31 cellular contexts compared by ENCODE assay signal in the genomic region with DNA sequence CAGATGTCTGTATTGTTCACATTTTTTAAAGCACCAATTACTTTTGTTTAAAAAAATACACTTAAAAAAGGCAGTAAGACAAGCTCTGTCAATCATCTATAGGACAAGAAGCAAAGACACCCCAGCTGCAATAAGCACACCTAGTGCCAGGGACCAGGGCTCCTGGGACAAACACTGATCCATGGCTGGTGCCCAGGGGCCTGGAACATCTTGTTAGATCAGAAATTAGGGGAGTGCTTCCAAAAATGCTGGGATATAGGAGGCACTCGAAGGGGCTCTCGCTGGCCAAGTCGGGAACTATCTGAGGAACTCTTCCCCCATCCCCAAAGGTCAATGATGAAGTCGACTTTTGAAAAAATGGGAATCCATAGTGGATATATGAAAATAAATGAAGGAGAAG. TPM values are rescaled to one million over a fixed set of nuclear protein-coding genes. Genes with fewer than 3 reads are reported as not detected.
DNase-seq lines count a peak whose midpoint lies in the region; ATAC-seq lines count a peak whose summit lies in the region.
"Had no signal": no experiment of that assay in that cellular context is flagged by ENCODE, and none has a peak within 500 bp of the region (broad histone marks: within the 10 kb centered on the region; RNA-seq: fewer than 3 reads in every experiment).

No MANE protein-coding gene starts in this region.

- CTCF ChIA-PET in T-cell (lab: Charles Lee) = no interaction called here

- H3K36me3 Mint-ChIP-seq in activated naive CD8-positive, alpha-beta T cell treated with anti-CD3 and anti-CD28 coated beads, Interleukin-2, amount 10 ng/mL, durations not matched to agents 7 days and 5 days = peaks cover 64% of the 10 kb centered on the region
- H3K36me3 Mint-ChIP-seq in activated naive CD8-positive, alpha-beta T cell treated with anti-CD3 and anti-CD28 coated beads, Interleukin-2, amount 50 U/mL, for 24 hours (ENCODE audit: low read depth) = peaks cover 48% of the 10 kb centered on the region
- H3K36me3 Mint-ChIP-seq in T-cell (peaks cover 43% of the 10 kb centered on the region), naive B cell (peaks cover 23 to 38% of the 10 kb centered on the region in 2 donors)
- H3K36me3 Mint-ChIP-seq in stimulated activated naive B cell treated with anti-CD40 and anti-IgM and Interleukin-4, amounts not matched to agents 10 μg/mL and 1 μg/mL and 100 μg/mL, for 72 hours = peaks cover 44 to 74% of the 10 kb centered on the region in 2 donors

- H3K27me3 Mint-ChIP-seq in activated naive CD8-positive, alpha-beta T cell treated with anti-CD3 and anti-CD28 coated beads, Interleukin-2, amount 10 ng/mL, durations not matched to agents 7 days and 5 days = no peaks in the 10 kb centered on the region
- H3K27me3 Mint-ChIP-seq in activated naive CD8-positive, alpha-beta T cell treated with anti-CD3 and anti-CD28 coated beads, Interleukin-2, amount 50 U/mL, for 24 hours = no peaks in the 10 kb centered on the region
- no peaks in the 10 kb centered on the region for H3K27me3 Mint-ChIP-seq in T-cell
- H3K27me3 Mint-ChIP-seq in naive B cell = no peaks in the 10 kb centered on the region
- H3K27me3 Mint-ChIP-seq in stimulated activated naive B cell treated with anti-CD40 and anti-IgM and Interleukin-4, amounts not matched to agents 10 μg/mL and 1 μg/mL and 100 μg/mL, for 72 hours = no peaks in the 10 kb centered on the region

- H3K9me3 Mint-ChIP-seq in activated naive CD8-positive, alpha-beta T cell treated with anti-CD3 and anti-CD28 coated beads, Interleukin-2, amount 10 ng/mL, durations not matched to agents 7 days and 5 days = peaks cover 5% of the 10 kb centered on the region
- H3K9me3 Mint-ChIP-seq in activated naive CD8-positive, alpha-beta T cell treated with anti-CD3 and anti-CD28 coated beads, Interleukin-2, amount 50 U/mL, for 24 hours = peaks cover 4% of the 10 kb centered on the region
- H3K9me3 Mint-ChIP-seq in T-cell (peaks cover 0 to 7% (median 0%) of the 10 kb centered on the region in 3 donors), naive B cell (peaks cover 0 to 5% (median 0%) of the 10 kb centered on the region in 7 donors)
- H3K9me3 Mint-ChIP-seq in stimulated activated naive B cell treated with anti-CD40 and anti-IgM and Interleukin-4, amounts not matched to agents 10 μg/mL and 1 μg/mL and 100 μg/mL, for 72 hours = peaks cover 2 to 3% of the 10 kb centered on the region in 2 donors

- DNase-seq in activated naive CD8-positive, alpha-beta T cell treated with anti-CD3 and anti-CD28 coated beads, Interleukin-2, amount 10 ng/mL, durations not matched to agents 7 days and 5 days = no peak
- no peak for DNase-seq in activated naive CD8-positive, alpha-beta T cell treated with anti-CD3 and anti-CD28 coated beads, Interleukin-2, amount 50 U/mL, for 24 hours
- DNase-seq in T-cell (peak in 1 of 34 experiments; percentile 17), naive B cell (no peak), NCI-H2107 treated with DMSO at 0.1 percent for 48 hours (lab: John Stamatoyannopoulos, UW; ENCODE audit: unreplicated experiment) (no peak)
- no peak for DNase-seq in stimulated activated naive B cell treated with anti-CD40 and anti-IgM and Interleukin-4, amounts not matched to agents 10 μg/mL and 1 μg/mL and 100 μg/mL, for 72 hours
- DNase-seq: ACHN; activated CD4-positive, CD25-positive, alpha-beta regulatory T cell treated with anti-CD3 and anti-CD28 coated beads, Interleukin-2, amount 50 U/mL, for 72 hours; activated CD8-positive, alpha-beta memory T cell treated with anti-CD3 and anti-CD28 coated beads for 24 hours; activated gamma-delta T cell; activated T-cell treated with anti-CD3 and anti-CD28 coated beads for 4 hours; amniotic stem cell; DMS79; effector CD4-positive, alpha-beta T cell; H7; hippocampal formation; KBM-7; left colon; mesenchymal stem cell; MG63; NCI-H1930; NCI-H526; NK-92 treated with Interleukin-12 subunit alpha and Interleukin-12 subunit beta, amount 100 ng/mL, for 24 hours; nucleus accumbens; stimulated activated CD4-positive, alpha-beta T cell treated with anti-CD3 and anti-CD28 coated beads, Interleukin-4, amount 100 ng/mL, for 1 hour; substantia nigra; T-helper 2 cell; upper lobe of left lung had no signal

- POLR2A ChIA-PET in activated naive CD8-positive, alpha-beta T cell treated with anti-CD3 and anti-CD28 coated beads, Interleukin-2, amount 10 ng/mL, durations not matched to agents 7 days and 5 days (lab: Charles Lee) = no interaction called here
- POLR2A ChIA-PET in T-cell (lab: Charles Lee) = no interaction called here

- no peak overlapping the region for H3K4me3 Mint-ChIP-seq in activated naive CD8-positive, alpha-beta T cell treated with anti-CD3 and anti-CD28 coated beads, Interleukin-2, amount 10 ng/mL, durations not matched to agents 7 days and 5 days
- no peak overlapping the region for H3K4me3 Mint-ChIP-seq in activated naive CD8-positive, alpha-beta T cell treated with anti-CD3 and anti-CD28 coated beads, Interleukin-2, amount 50 U/mL, for 24 hours
- H3K4me3 Mint-ChIP-seq in T-cell (no peak overlapping the region), naive B cell (no peak overlapping the region)
- no peak overlapping the region for H3K4me3 Mint-ChIP-seq in stimulated activated naive B cell treated with anti-CD40 and anti-IgM and Interleukin-4, amounts not matched to agents 10 μg/mL and 1 μg/mL and 100 μg/mL, for 72 hours

- no peak for ATAC-seq in activated naive CD8-positive, alpha-beta T cell treated with anti-CD3 and anti-CD28 coated beads, Interleukin-2, amount 10 ng/mL, durations not matched to agents 7 days and 5 days (ENCODE audit: low read depth)
- no peak for ATAC-seq in activated naive CD8-positive, alpha-beta T cell treated with anti-CD3 and anti-CD28 coated beads, Interleukin-2, amount 50 U/mL, for 24 hours
- ATAC-seq in T-cell (replicated peaks in 1 of 4) (no peak), naive B cell (ENCODE audit: low read depth in 2 of 2) (no peak), HG02840 (IDR thresholded peaks at IDR 0.05; ENCODE audit: low FRiP score, unreplicated experiment) (no peak), HG03439 (IDR thresholded peaks at IDR 0.05; ENCODE audit: unreplicated experiment) (no peak)
- ATAC-seq in stimulated activated naive B cell treated with anti-CD40 and anti-IgM and Interleukin-4, amounts not matched to agents 10 μg/mL and 1 μg/mL and 100 μg/mL, for 72 hours (replicated peaks) = no peak
- ATAC-seq: SK-N-SH treated with all-trans-retinoic acid at 6 μM for 48 hours had no signal

- H3K4me1 Mint-ChIP-seq in activated naive CD8-positive, alpha-beta T cell treated with anti-CD3 and anti-CD28 coated beads, Interleukin-2, amount 10 ng/mL, durations not matched to agents 7 days and 5 days = peaks cover 6% of the 10 kb centered on the region
- peaks cover 8% of the 10 kb centered on the region for H3K4me1 Mint-ChIP-seq in activated naive CD8-positive, alpha-beta T cell treated with anti-CD3 and anti-CD28 coated beads, Interleukin-2, amount 50 U/mL, for 24 hours
- H3K4me1 Mint-ChIP-seq in T-cell = peaks cover 3 to 16% (median 6%) of the 10 kb centered on the region in 3 donors
- H3K4me1 Mint-ChIP-seq in naive B cell = peaks cover 37 to 53% (median 43%) of the 10 kb centered on the region in 3 donors
- H3K4me1 Mint-ChIP-seq in stimulated activated naive B cell treated with anti-CD40 and anti-IgM and Interleukin-4, amounts not matched to agents 10 μg/mL and 1 μg/mL and 100 μg/mL, for 72 hours = peaks cover 35 to 42% of the 10 kb centered on the region in 2 donors

- peak overlapping the region; percentile 15 for H3K27ac Mint-ChIP-seq in activated naive CD8-positive, alpha-beta T cell treated with anti-CD3 and anti-CD28 coated beads, Interleukin-2, amount 10 ng/mL, durations not matched to agents 7 days and 5 days
- no peak overlapping the region for H3K27ac Mint-ChIP-seq in activated naive CD8-positive, alpha-beta T cell treated with anti-CD3 and anti-CD28 coated beads, Interleukin-2, amount 50 U/mL, for 24 hours
- H3K27ac Mint-ChIP-seq in T-cell (peak overlapping the region; percentile 44 to 64), naive B cell (peak overlapping the region; percentile 3 to 84 (median 72))
- H3K27ac Mint-ChIP-seq in stimulated activated naive B cell treated with anti-CD40 and anti-IgM and Interleukin-4, amounts not matched to agents 10 μg/mL and 1 μg/mL and 100 μg/mL, for 72 hours = peak overlapping the region; percentile 32

RNA-seq across cellular contexts. Expression of gene TSPAN3, which starts 28.7 kb away (rescaled TPM):
- total RNA-seq in activated naive CD8-positive, alpha-beta T cell treated with anti-CD3 and anti-CD28 coated beads, Interleukin-2, amount 10 ng/mL, durations not matched to agents 7 days and 5 days = 10 to 100 TPM; 18.0 to 23.4 TPM
- 10 to 100 TPM; 12.7 to 26.3 (median 25.0) TPM for total RNA-seq in T-cell
- polyA plus RNA-seq in naive B cell (ENCODE audit: low read depth in 6 of 6) = 100 to 1,000 TPM; 418 to 685 (median 569) TPM

RNA-seq across cellular contexts. Expression of gene PSTPIP1, which starts 47.3 kb away (rescaled TPM):
- total RNA-seq in activated naive CD8-positive, alpha-beta T cell treated with anti-CD3 and anti-CD28 coated beads, Interleukin-2, amount 10 ng/mL, durations not matched to agents 7 days and 5 days = 100 to 1,000 TPM; 238 to 241 TPM
- total RNA-seq in T-cell = 100 to 1,000 TPM; 110 to 231 (median 180) TPM
- 10 to 100 TPM; 15.6 to 34.1 (median 24.1) TPM for polyA plus RNA-seq in naive B cell (ENCODE audit: low read depth in 6 of 6)
